In genomic region chr2:234500394-234501006, GRCh38 we compare ENCODE assay signal across 8 cellular contexts. TPM values are rescaled to one million over a fixed set of nuclear protein-coding genes. Genes with fewer than 3 reads are reported as not detected.
DNase-seq lines count a peak whose midpoint lies in the region; ATAC-seq and TF ChIP-seq lines count a peak whose summit lies in the region.

No MANE protein-coding gene starts in this region.

- H3K9me3 ChIP-seq in GM23248 (ENCODE audit: low read depth) = no peaks in the 10 kb centered on the region

- no peak for ATAC-seq in GM19328 (IDR thresholded peaks at IDR 0.05; ENCODE audit: unreplicated experiment)

- peaks cover 27% of the 10 kb centered on the region for H3K27me3 Mint-ChIP-seq in T-helper 1 cell treated with Interleukin-12 subunit alpha and Interleukin-12 subunit beta and Interleukin-4 antibody, amounts not matched to agents 30 μg/mL and 1 μg/mL, for 36 hours (ENCODE audit: low read depth)

- no peak overlapping the region for H3K4me2 ChIP-seq in GM23248 (ENCODE audit: unreplicated experiment)

- peak; percentile 44 for TF ChIP-seq CTCF in astrocyte of the spinal cord (IDR thresholded peaks at IDR 0.05; ENCODE audit: low read depth, low read length)

- H3K79me2 ChIP-seq in GM23248 (ENCODE audit: insufficient read depth) = no peaks in the 10 kb centered on the region

- H3K4me1 Mint-ChIP-seq in T-helper 1 cell treated with Interleukin-12 subunit alpha and Interleukin-12 subunit beta and Interleukin-4 antibody, amounts not matched to agents 30 μg/mL and 1 μg/mL, for 36 hours (ENCODE audit: low read depth) = peaks cover 31% of the 10 kb centered on the region

- peak overlapping the region; percentile 17 for H3K27ac Mint-ChIP-seq in T-helper 1 cell treated with Interleukin-12 subunit alpha and Interleukin-12 subunit beta and Interleukin-4 antibody, amounts not matched to agents 30 μg/mL and 1 μg/mL, for 36 hours

- peaks cover 12% of the 10 kb centered on the region for H3K4me1 ChIP-seq in GM23248 (ENCODE audit: insufficient read depth)

- no peak overlapping the region for H3K4me3 ChIP-seq in GM23248
- no peak overlapping the region for H3K4me3 ChIP-seq in astrocyte of the spinal cord (ENCODE audit: low read depth, low read length)

- no peaks in the 10 kb centered on the region for H3K9me2 ChIP-seq in GM23248 (ENCODE audit: insufficient read depth)

- no peaks in the 10 kb centered on the region for H3K9me3 Mint-ChIP-seq in T-helper 1 cell treated with Interleukin-12 subunit alpha and Interleukin-12 subunit beta and Interleukin-4 antibody, amounts not matched to agents 30 μg/mL and 1 μg/mL, for 36 hours

- no peak overlapping the region for H3K27ac ChIP-seq in GM23248

- H3K27me3 ChIP-seq in GM23248 (replicated peaks; ENCODE audit: insufficient read depth) = no peaks in the 10 kb centered on the region

- H3F3A ChIP-seq in GM23248 (ENCODE audit: insufficient read depth) = peaks cover 26% of the 10 kb centered on the region

- H4K20me1 ChIP-seq in GM23248 (ENCODE audit: insufficient read depth) = no peaks in the 10 kb centered on the region

- no peaks in the 10 kb centered on the region for H3K36me3 ChIP-seq in GM23248 (ENCODE audit: low read depth)

- DNase-seq in G401 (ENCODE audit: low spot score) (peak; percentile 88), GM23248 (peak; percentile 77), M059J (ENCODE audit: low read depth) (peak; percentile 73), astrocyte of the spinal cord (ENCODE audit: low read depth, low spot score) (peak; percentile 72), iris pigment epithelial cell (ENCODE audit: low read depth) (peak; percentile 64)
- DNase-seq in stimulated activated CD4-positive, alpha-beta T cell treated with anti-CD3 and anti-CD28 coated beads, TNF-alpha, amount 100 ng/mL, for 24 hours (ENCODE audit: low read depth in 3 of 3) = peak in 2 of 3 experiments; percentile 61 to 63

- peaks cover 11% of the 10 kb centered on the region for H3K36me3 Mint-ChIP-seq in T-helper 1 cell treated with Interleukin-12 subunit alpha and Interleukin-12 subunit beta and Interleukin-4 antibody, amounts not matched to agents 30 μg/mL and 1 μg/mL, for 36 hours (ENCODE audit: low read depth)

- 42 to 50% methylated on average over 9 of the region's 9 CpGs for WGBS in GM23248 (ENCODE audit: low coverage in 1 of 2, low lambda C conversion rate in 2 of 2, missing lambda C conversion rate in 2 of 2), 2 experiments

- H3K4me3 Mint-ChIP-seq in T-helper 1 cell treated with Interleukin-12 subunit alpha and Interleukin-12 subunit beta and Interleukin-4 antibody, amounts not matched to agents 30 μg/mL and 1 μg/mL, for 36 hours = peak overlapping the region; percentile 26

- no peak overlapping the region for H3K9ac ChIP-seq in GM23248

- in situ Hi-C loops in G401 (cut with HindIII; ENCODE audit: low sequenced_read_pairs) = loop anchor here (10.0 kb wide), 1 partner anchor 346 kb away; no protein-coding TSS in a partner anchor
- in situ Hi-C loops in GM23248 (cut with MboI) = loop anchor here (5.0 kb wide), 1 partner anchor 363 kb away; no protein-coding TSS in a partner anchor
- in situ Hi-C loops in astrocyte of the spinal cord (cut with HindIII; ENCODE audit: low sequenced_read_pairs) = no loop called here

- H2AFZ ChIP-seq in GM23248 = no peak overlapping the region

RNA-seq across cellular contexts. Expression of gene ARL4C, which starts 3.6 kb away (rescaled TPM):
- 33.1 and 39.8 TPM in 2 replicates for total RNA-seq in G401 (2014; rRNA removed; shearing (Covaris generic))
- 2.4 and 4.8 TPM in 2 replicates for total RNA-seq in GM23248 (2014; rRNA removed; shearing (Covaris generic))
- 1.3 and 1.4 TPM in 2 replicates for polyA plus RNA-seq in GM23248 (2016; fragmentation: Nextera tagmentation; extraction: Ambion mirVana)
- 48.1 and 65.8 TPM in 2 replicates for total RNA-seq in M059J (2014; rRNA removed; shearing (Covaris generic))
